In the genomic region with DNA sequence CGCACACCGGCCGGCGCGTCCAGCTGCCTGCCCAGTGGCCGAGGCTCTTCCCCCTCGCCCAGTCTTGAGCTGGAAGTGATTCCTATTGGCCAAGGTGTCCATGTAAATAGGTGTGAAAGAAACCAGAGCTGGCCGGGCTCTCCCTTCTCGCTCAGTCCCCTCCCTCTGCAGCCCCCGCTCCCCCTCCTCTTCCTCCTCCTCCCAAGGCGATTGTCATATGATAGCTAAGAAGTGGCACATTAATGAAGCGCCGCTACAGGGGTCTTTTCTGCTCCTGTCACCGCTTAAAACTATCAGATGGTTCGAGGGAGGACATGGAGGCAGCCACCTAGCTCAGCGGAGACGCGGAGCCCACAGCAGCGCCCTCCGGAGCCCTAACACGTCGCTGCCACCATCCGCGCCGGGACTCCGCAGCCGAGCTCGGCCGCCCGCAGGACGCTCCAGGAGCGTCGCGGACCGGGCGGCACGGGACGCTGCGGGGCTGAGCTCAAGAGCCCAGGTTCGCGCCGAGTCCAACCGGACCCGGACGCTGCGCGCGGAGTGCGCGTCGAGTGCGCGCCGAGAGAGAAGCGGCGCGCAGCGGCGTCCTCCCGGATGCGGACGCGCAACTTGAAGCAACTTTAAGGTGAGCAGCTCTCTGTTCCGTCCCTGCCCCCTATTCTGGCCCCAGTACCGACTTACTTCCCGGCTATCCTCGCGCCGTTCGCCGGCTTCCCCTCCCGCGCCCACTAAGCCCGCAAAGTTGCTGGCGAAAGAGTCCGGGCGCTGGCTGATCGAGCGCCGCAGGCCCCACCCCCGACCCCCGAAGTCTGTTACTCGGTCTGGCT, we compare ENCODE assay signal across 8 cellular contexts. TPM values are rescaled to one million over a fixed set of nuclear protein-coding genes. Genes with fewer than 3 reads are reported as not detected.
DNase-seq lines count a peak whose midpoint lies in the region; ATAC-seq, FAIRE-seq and TF ChIP-seq lines count a peak whose summit lies in the region.

A gene (plus strand): TSS at position 293 of the 827 bp plus-strand sequence. CDS start 653 bp downstream, outside the sequence.

- no peaks in the 10 kb centered on the region for H3K9me2 ChIP-seq in SK-N-SH

- H3K9me3 ChIP-seq in SK-N-SH: no peaks in the 10 kb centered on the region
- no peaks in the 10 kb centered on the region for H3K9me3 ChIP-seq in iPS DF 6.9 (ENCODE audit: control insufficient read depth, insufficient read depth, low read length)

- H3K4me3 ChIP-seq in SK-N-SH (ENCODE audit: low read depth in 2 of 2, low read length in 1 of 2) (no peak within 1 kb of the TSS), iPS DF 6.9 (ENCODE audit: low read length) (peak within 1 kb of the TSS; percentile 52)

- POLR2A ChIA-PET in activated CD4-positive, alpha-beta T cell treated with anti-CD3 and anti-CD28 coated beads for 36 hours (lab: Charles Lee): interaction anchor here (0.6 kb wide), 1 partner anchor 73 kb away, joined by 5 read pairs; no protein-coding TSS in a partner anchor
- POLR2A ChIA-PET in SK-N-SH (lab: Yijun Ruan, JAX): no interaction called here

- H3K27ac Mint-ChIP-seq in activated CD4-positive, alpha-beta T cell treated with anti-CD3 and anti-CD28 coated beads for 36 hours: peak within 1 kb of the TSS; percentile 51

- no peaks in the 10 kb centered on the region for H3K79me2 ChIP-seq in SK-N-SH (ENCODE audit: insufficient read depth)

- no peak for FAIRE-seq in RCC 7860 (lab: Jason Lieb, UNC)

- CTCF ChIA-PET in activated CD4-positive, alpha-beta T cell treated with anti-CD3 and anti-CD28 coated beads for 36 hours (lab: Charles Lee): interaction anchor here (0.6 to 1.5 kb wide), 10 partner anchors 10 to 323 kb away, joined by 3 to 12 read pairs (median 3); no protein-coding TSS in a partner anchor
- CTCF ChIA-PET in SK-N-SH (lab: Yijun Ruan, JAX): interaction anchor here (0.5 to 0.7 kb wide), 2 partner anchors 56 to 123 kb away, joined by 3 to 5 read pairs; no protein-coding TSS in a partner anchor

- H3K4me1 Mint-ChIP-seq in activated CD4-positive, alpha-beta T cell treated with anti-CD3 and anti-CD28 coated beads for 36 hours: peaks cover 46% of the 10 kb centered on the region

- H3K4me3 Mint-ChIP-seq in activated CD4-positive, alpha-beta T cell treated with anti-CD3 and anti-CD28 coated beads for 36 hours: peak within 1 kb of the TSS; percentile 81

- ATAC-seq in activated CD4-positive, alpha-beta T cell treated with anti-CD3 and anti-CD28 coated beads for 36 hours: peak; percentile 28
- peak; percentile 34 for ATAC-seq in stimulated activated naive CD8-positive, alpha-beta T cell treated with anti-CD3 and anti-CD28 coated beads, Interleukin-15, Interleukin-2, amounts not matched to agents 100 U/mL and 50 U/mL, for 24 hours
- no peak for ATAC-seq in HG03196 (IDR thresholded peaks at IDR 0.05; ENCODE audit: unreplicated experiment)

- no peak for TF ChIP-seq EP300 in SK-N-SH (IDR thresholded peaks at IDR 0.05; ENCODE audit: borderline replicate concordance in 1 of 2, low read depth in 1 of 2, low read length in 1 of 2)

- TF ChIP-seq CTCF in SK-N-SH (IDR thresholded peaks at IDR 0.05): no peak

- H3K4me2 ChIP-seq in SK-N-SH: no peak within 1 kb of the TSS; the same call in 1 of the 2 replicates

- H3K27me3 ChIP-seq in SK-N-SH (ENCODE audit: insufficient read depth) (peaks cover 86% of the 10 kb centered on the region), iPS DF 6.9 (ENCODE audit: control insufficient read depth, insufficient read depth, low read length) (peaks cover 33% of the 10 kb centered on the region)

- peaks cover 84% of the 10 kb centered on the region for H3K27me3 Mint-ChIP-seq in activated CD4-positive, alpha-beta T cell treated with anti-CD3 and anti-CD28 coated beads for 36 hours

- H3K36me3 Mint-ChIP-seq in activated CD4-positive, alpha-beta T cell treated with anti-CD3 and anti-CD28 coated beads for 36 hours (ENCODE audit: low read depth): no peaks in the 10 kb centered on the region

- DNase-seq in activated CD4-positive, alpha-beta T cell treated with anti-CD3 and anti-CD28 coated beads for 36 hours: peak; percentile 59
- no peak for DNase-seq in activated CD4-positive, alpha-beta T cell treated with anti-CD3 and anti-CD28 coated beads for 1 hour
- DNase-seq in SK-N-SH: peak; percentile 52
- DNase-seq in iPS DF 6.9 (ENCODE audit: low read depth, low spot score): no peak
- DNase-seq in stimulated activated naive CD8-positive, alpha-beta T cell treated with anti-CD3 and anti-CD28 coated beads, Interleukin-15, Interleukin-2, amounts not matched to agents 100 U/mL and 50 U/mL, for 24 hours: no peak
- no peak for DNase-seq in GOT3 (lab: John Stamatoyannopoulos, UW)
- no peak for DNase-seq in RCC 7860 (ENCODE audit: low spot score)

- TF ChIP-seq RAD21 in SK-N-SH (IDR thresholded peaks at IDR 0.05; ENCODE audit: low read length): no peak

- 15% methylated on average over 32 of the region's 83 CpGs for WGBS in SK-N-SH (ENCODE audit: low lambda C conversion rate)
- no CpG with 5 or more reads among the region's 83 CpGs for WGBS in iPS DF 6.9 (ENCODE audit: insufficient coverage, insufficient read length)

- intact Hi-C loops in activated CD4-positive, alpha-beta T cell treated with anti-CD3 and anti-CD28 coated beads for 36 hours (cut with DNase I, micrococcal nuclease): loop anchor here in 1 of 2 experiments (1.0 to 2.0 kb wide), 2 partner anchors 8 to 123 kb away; no protein-coding TSS in a partner anchor

- no peak within 1 kb of the TSS for H2AFZ ChIP-seq in SK-N-SH (ENCODE audit: low read depth)

- no peaks in the 10 kb centered on the region for H4K20me1 ChIP-seq in SK-N-SH (ENCODE audit: insufficient read depth)

- no peaks in the 10 kb centered on the region for H3K9me3 Mint-ChIP-seq in activated CD4-positive, alpha-beta T cell treated with anti-CD3 and anti-CD28 coated beads for 36 hours (ENCODE audit: low read depth)

- H3K4me1 ChIP-seq in SK-N-SH (ENCODE audit: control insufficient read depth in 1 of 2, insufficient read depth in 2 of 2, low read depth in 1 of 2, low read length in 1 of 2) (no peaks in the 10 kb centered on the region; a peak in 1 of 4 replicates), iPS DF 6.9 (ENCODE audit: control insufficient read depth, insufficient read depth, low read length) (peaks cover 9% of the 10 kb centered on the region)

- no peaks in the 10 kb centered on the region for H3K36me3 ChIP-seq in SK-N-SH (replicated peaks in 1 of 2; ENCODE audit: control insufficient read depth in 1 of 2, insufficient read depth in 2 of 2, low read length in 1 of 2)
- H3K36me3 ChIP-seq in iPS DF 6.9 (ENCODE audit: control insufficient read depth, insufficient read depth, low read length): no peaks in the 10 kb centered on the region

- H3F3A ChIP-seq in SK-N-SH (replicated peaks; ENCODE audit: insufficient read depth): no peaks in the 10 kb centered on the region

- H3K9ac ChIP-seq in SK-N-SH: no peak within 1 kb of the TSS

- H3K27ac ChIP-seq in SK-N-SH (ENCODE audit: low read depth in 2 of 2, low read length in 1 of 2): no peak within 1 kb of the TSS
- H3K27ac ChIP-seq in iPS DF 6.9 (ENCODE audit: low read length): no peak within 1 kb of the TSS

TF ChIP-seq in SK-N-SH, 30 proteins besides CTCF, POLR2A, EP300 and RAD21:
- TF ChIP-seq NFIC (IDR thresholded peaks at IDR 0.05; ENCODE audit: borderline replicate concordance): no peak
- TF ChIP-seq TEAD4 (IDR thresholded peaks at IDR 0.05; ENCODE audit: borderline replicate concordance, insufficient read depth): no peak
- TF ChIP-seq SIN3A (IDR thresholded peaks at IDR 0.05; ENCODE audit: borderline replicate concordance, low read depth, low read length): no peak
- TF ChIP-seq GATA2 (CRISPR knock-in tag; IDR thresholded peaks at IDR 0.05): no peak
- TF ChIP-seq, protein P1, sequence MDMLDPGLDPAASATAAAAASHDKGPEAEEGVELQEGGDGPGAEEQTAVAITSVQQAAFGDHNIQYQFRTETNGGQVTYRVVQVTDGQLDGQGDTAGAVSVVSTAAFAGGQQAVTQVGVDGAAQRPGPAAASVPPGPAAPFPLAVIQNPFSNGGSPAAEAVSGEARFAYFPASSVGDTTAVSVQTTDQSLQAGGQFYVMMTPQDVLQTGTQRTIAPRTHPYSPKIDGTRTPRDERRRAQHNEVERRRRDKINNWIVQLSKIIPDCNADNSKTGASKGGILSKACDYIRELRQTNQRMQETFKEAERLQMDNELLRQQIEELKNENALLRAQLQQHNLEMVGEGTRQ (IDR thresholded peaks at IDR 0.05; ENCODE audit: borderline replicate concordance, low read depth, low read length): no peak
- no peak for TF ChIP-seq POLR2AphosphoS5 (IDR thresholded peaks at IDR 0.05; ENCODE audit: low read depth, low read length)
- no peak for TF ChIP-seq SMC3 (IDR thresholded peaks at IDR 0.05; ENCODE audit: low read depth, low read length)
- TF ChIP-seq RXRA (IDR thresholded peaks at IDR 0.05; ENCODE audit: borderline replicate concordance, low read depth): no peak
- no peak for TF ChIP-seq TCF12 (IDR thresholded peaks at IDR 0.05)
- no peak for TF ChIP-seq FOXM1 (IDR thresholded peaks at IDR 0.05; ENCODE audit: low read depth)
- TF ChIP-seq, protein P2, sequence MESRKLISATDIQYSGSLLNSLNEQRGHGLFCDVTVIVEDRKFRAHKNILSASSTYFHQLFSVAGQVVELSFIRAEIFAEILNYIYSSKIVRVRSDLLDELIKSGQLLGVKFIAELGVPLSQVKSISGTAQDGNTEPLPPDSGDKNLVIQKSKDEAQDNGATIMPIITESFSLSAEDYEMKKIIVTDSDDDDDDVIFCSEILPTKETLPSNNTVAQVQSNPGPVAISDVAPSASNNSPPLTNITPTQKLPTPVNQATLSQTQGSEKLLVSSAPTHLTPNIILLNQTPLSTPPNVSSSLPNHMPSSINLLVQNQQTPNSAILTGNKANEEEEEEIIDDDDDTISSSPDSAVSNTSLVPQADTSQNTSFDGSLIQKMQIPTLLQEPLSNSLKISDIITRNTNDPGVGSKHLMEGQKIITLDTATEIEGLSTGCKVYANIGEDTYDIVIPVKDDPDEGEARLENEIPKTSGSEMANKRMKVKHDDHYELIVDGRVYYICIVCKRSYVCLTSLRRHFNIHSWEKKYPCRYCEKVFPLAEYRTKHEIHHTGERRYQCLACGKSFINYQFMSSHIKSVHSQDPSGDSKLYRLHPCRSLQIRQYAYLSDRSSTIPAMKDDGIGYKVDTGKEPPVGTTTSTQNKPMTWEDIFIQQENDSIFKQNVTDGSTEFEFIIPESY (IDR thresholded peaks at IDR 0.05; ENCODE audit: borderline replicate concordance, low read depth): no peak
- no peak for TF ChIP-seq RFX5 (IDR thresholded peaks at IDR 0.05; ENCODE audit: low read length)
- no peak for TF ChIP-seq MXI1 (IDR thresholded peaks at IDR 0.05; ENCODE audit: low read depth, low read length)
- TF ChIP-seq FOSL2 (IDR thresholded peaks at IDR 0.05; ENCODE audit: borderline replicate concordance, low read depth): no peak
- no peak for TF ChIP-seq FOXJ3 (CRISPR knock-in tag; IDR thresholded peaks at IDR 0.05)

RNA-seq across cellular contexts. Expression of the gene that starts here (rescaled TPM):
- under 1 TPM; 0.53 to 0.56 TPM for total RNA-seq in activated CD4-positive, alpha-beta T cell treated with anti-CD3 and anti-CD28 coated beads for 36 hours
- polyA plus RNA-seq in SK-N-SH (2012; rRNA removed): not detected in 2 replicates
- not detected in 2 replicates for polyA plus RNA-seq in SK-N-SH (2012; cell fraction: cytosol; rRNA removed)
- not detected in 2 replicates for polyA plus RNA-seq in SK-N-SH (2012; cell fraction: nucleus; rRNA removed)

Comparison
In these comparisons a context has a peak if more than half of its experiments do, and no peak if none do; other contexts are left out.
1. Peak in DNase-seq and ATAC-seq in activated CD4-positive, alpha-beta T cell treated with anti-CD3 and anti-CD28 coated beads for 36 hours; RNA of the gene not detected or under 1 TPM.
2. Peak in DNase-seq in SK-N-SH; RNA of the gene not detected or under 1 TPM.